In genomic region chr6:141103246-141103645, GRCh38 we compare ENCODE assay signal across 13 cellular contexts.
DNase-seq lines count a peak whose midpoint lies in the region; ATAC-seq and TF ChIP-seq lines count a peak whose summit lies in the region.
"Had no signal": no experiment of that assay in that cellular context is flagged by ENCODE, and none has a peak within 500 bp of the region (broad histone marks: within the 10 kb centered on the region; RNA-seq: fewer than 3 reads in every experiment).

No MANE protein-coding gene starts in this region.

- no peak overlapping the region for H3K9ac ChIP-seq in mammary epithelial cell (ENCODE audit: insufficient read depth, low read length)

- peak overlapping the region; percentile 6 for H3K4me2 ChIP-seq in mammary epithelial cell (ENCODE audit: insufficient read depth, low read depth, low read length)

- intact Hi-C loops in activated naive CD4-positive, alpha-beta T cell treated with anti-CD3 and anti-CD28 coated beads for 36 hours (cut with micrococcal nuclease): no loop called here
- intact Hi-C loops in mammary epithelial cell (cut with micrococcal nuclease): no loop called here
- intact Hi-C loops in left ventricle myocardium superior (cut with micrococcal nuclease): no loop called here

- H3K4me1 Mint-ChIP-seq in activated naive CD4-positive, alpha-beta T cell treated with anti-CD3 and anti-CD28 coated beads for 36 hours (ENCODE audit: low read depth): no peaks in the 10 kb centered on the region
- no peaks in the 10 kb centered on the region for H3K4me1 Mint-ChIP-seq in stimulated activated effector memory CD8-positive, alpha-beta T cell treated with anti-CD3 and anti-CD28 coated beads, Interleukin-12 subunit alpha, Interleukin-12 subunit beta, amount 100 ng/mL, for 72 hours
- H3K4me1 Mint-ChIP-seq: B cell had no signal

- peaks cover 19% of the 10 kb centered on the region for H3K4me1 ChIP-seq in mammary epithelial cell (ENCODE audit: insufficient read depth, low read length)
- H3K4me1 ChIP-seq: body of pancreas had no signal

- no TSS peak for BruUV-seq in mammary epithelial cell (replicated peaks; lab: Mats Ljungman, UMichigan)

- H3K79me2 ChIP-seq in mammary epithelial cell (ENCODE audit: insufficient read depth, low read length): no peaks in the 10 kb centered on the region

- in situ Hi-C loops in mammary epithelial cell (cut with MboI; ENCODE audit: low sequenced_read_pairs in 2 of 2): no loop called here

- no peaks in the 10 kb centered on the region for H3K36me3 Mint-ChIP-seq in activated naive CD4-positive, alpha-beta T cell treated with anti-CD3 and anti-CD28 coated beads, Interleukin-2, amount 50 U/mL, for 72 hours
- H3K36me3 Mint-ChIP-seq in activated naive CD4-positive, alpha-beta T cell treated with anti-CD3 and anti-CD28 coated beads for 36 hours (ENCODE audit: low read depth): no peaks in the 10 kb centered on the region
- no peaks in the 10 kb centered on the region for H3K36me3 Mint-ChIP-seq in stimulated activated effector memory CD8-positive, alpha-beta T cell treated with anti-CD3 and anti-CD28 coated beads, Interleukin-12 subunit alpha, Interleukin-12 subunit beta, amount 100 ng/mL, for 72 hours

- H4K20me1 ChIP-seq in mammary epithelial cell (ENCODE audit: insufficient read depth, low read length): no peaks in the 10 kb centered on the region

- H3K4me3 ChIP-seq in mammary epithelial cell (replicated peaks in 1 of 3; ENCODE audit: insufficient read depth in 1 of 3, low read depth in 2 of 3, low read length in 3 of 3): no peak overlapping the region
- H3K4me3 ChIP-seq: body of pancreas had no signal

- no peak overlapping the region for H3K27ac ChIP-seq in mammary epithelial cell (ENCODE audit: insufficient read depth, low read depth, low read length)
- H3K27ac ChIP-seq: body of pancreas, neutrophil had no signal

- ATAC-seq in activated naive CD4-positive, alpha-beta T cell treated with anti-CD3 and anti-CD28 coated beads, Interleukin-2, amount 50 U/mL, for 72 hours: peak; percentile 24 to 92
- ATAC-seq in stimulated activated effector memory CD8-positive, alpha-beta T cell treated with anti-CD3 and anti-CD28 coated beads, Interleukin-12 subunit alpha, Interleukin-12 subunit beta, amount 100 ng/mL, for 72 hours: peak; percentile 76
- ATAC-seq in HG03139 (IDR thresholded peaks at IDR 0.05; ENCODE audit: unreplicated experiment) (no peak), left ventricle myocardium superior (no peak)
- ATAC-seq: body of pancreas had no signal

- H3K9me3 ChIP-seq in mammary epithelial cell (replicated peaks; ENCODE audit: insufficient read depth, low read length): no peaks in the 10 kb centered on the region
- H3K9me3 ChIP-seq: body of pancreas, neutrophil had no signal

- H3K4me3 Mint-ChIP-seq in activated naive CD4-positive, alpha-beta T cell treated with anti-CD3 and anti-CD28 coated beads for 36 hours: no peak overlapping the region
- no peak overlapping the region for H3K4me3 Mint-ChIP-seq in stimulated activated effector memory CD8-positive, alpha-beta T cell treated with anti-CD3 and anti-CD28 coated beads, Interleukin-12 subunit alpha, Interleukin-12 subunit beta, amount 100 ng/mL, for 72 hours
- H3K4me3 Mint-ChIP-seq: B cell, H9 had no signal

- dilution Hi-C loops in mammary epithelial cell (cut with HindIII; ENCODE audit: low sequenced_read_pairs): no loop called here

- peaks cover 5% of the 10 kb centered on the region for H3K27me3 Mint-ChIP-seq in activated naive CD4-positive, alpha-beta T cell treated with anti-CD3 and anti-CD28 coated beads for 36 hours (ENCODE audit: low read depth)
- H3K27me3 Mint-ChIP-seq: B cell had no signal

- TF ChIP-seq CTCF in mammary epithelial cell (conservative IDR thresholded peaks at IDR 0.05 in 1 of 2, IDR thresholded peaks at IDR 0.05 in 1 of 2; ENCODE audit: extremely low read depth in 1 of 2, insufficient read depth in 1 of 2, low read depth in 1 of 2, low read length in 2 of 2): no peak

- H3K9me3 Mint-ChIP-seq in activated naive CD4-positive, alpha-beta T cell treated with anti-CD3 and anti-CD28 coated beads, Interleukin-2, amount 50 U/mL, for 72 hours: peaks cover under 1 to 1% of the 10 kb centered on the region in 2 donors
- peaks cover 4% of the 10 kb centered on the region for H3K9me3 Mint-ChIP-seq in activated naive CD4-positive, alpha-beta T cell treated with anti-CD3 and anti-CD28 coated beads for 36 hours
- no peaks in the 10 kb centered on the region for H3K9me3 Mint-ChIP-seq in stimulated activated effector memory CD8-positive, alpha-beta T cell treated with anti-CD3 and anti-CD28 coated beads, Interleukin-12 subunit alpha, Interleukin-12 subunit beta, amount 100 ng/mL, for 72 hours

- H3K27ac Mint-ChIP-seq in activated naive CD4-positive, alpha-beta T cell treated with anti-CD3 and anti-CD28 coated beads, Interleukin-2, amount 50 U/mL, for 72 hours: no peak overlapping the region
- no peak overlapping the region for H3K27ac Mint-ChIP-seq in activated naive CD4-positive, alpha-beta T cell treated with anti-CD3 and anti-CD28 coated beads for 36 hours
- H3K27ac Mint-ChIP-seq in stimulated activated effector memory CD8-positive, alpha-beta T cell treated with anti-CD3 and anti-CD28 coated beads, Interleukin-12 subunit alpha, Interleukin-12 subunit beta, amount 100 ng/mL, for 72 hours: no peak overlapping the region
- H3K27ac Mint-ChIP-seq: B cell had no signal

- DNase-seq in activated naive CD4-positive, alpha-beta T cell treated with anti-CD3 and anti-CD28 coated beads, Interleukin-2, amount 50 U/mL, for 72 hours (ENCODE audit: low spot score in 2 of 2): no peak
- no peak for DNase-seq in activated naive CD4-positive, alpha-beta T cell treated with anti-CD3 and anti-CD28 coated beads for 36 hours
- DNase-seq in NCI-H2107 treated with DMSO at 0.1 percent for 48 hours (lab: John Stamatoyannopoulos, UW; ENCODE audit: unreplicated experiment) (peak; percentile 67), mammary epithelial cell (peak; percentile 89), left ventricle myocardium superior (no peak)
- DNase-seq in stimulated activated effector memory CD8-positive, alpha-beta T cell treated with anti-CD3 and anti-CD28 coated beads, Interleukin-12 subunit alpha, Interleukin-12 subunit beta, amount 100 ng/mL, for 72 hours (ENCODE audit: low spot score in 2 of 2): no peak
- DNase-seq in stimulated activated naive CD4-positive, alpha-beta T cell treated with Interleukin-2 at 50 U/mL for 16 hours (lab: John Stamatoyannopoulos, UW): no peak
- DNase-seq: body of pancreas; H9; stimulated activated naive CD4-positive, alpha-beta T cell had no signal

- CTCF ChIA-PET in activated naive CD4-positive, alpha-beta T cell treated with anti-CD3 and anti-CD28 coated beads for 36 hours (lab: Charles Lee): no interaction called here
- CTCF ChIA-PET in mammary epithelial cell (lab: Charles Lee; ENCODE audit: low non-redundant PET): no interaction called here

- H3K36me3 ChIP-seq in mammary epithelial cell (ENCODE audit: insufficient read depth, low read length): no peaks in the 10 kb centered on the region
- H3K36me3 ChIP-seq: neutrophil had no signal

- H2AFZ ChIP-seq in mammary epithelial cell (ENCODE audit: low read depth, low read length): no peak overlapping the region

- H3K27me3 ChIP-seq in mammary epithelial cell (ENCODE audit: insufficient read depth, low read length): no peaks in the 10 kb centered on the region
- H3K27me3 ChIP-seq: body of pancreas, neutrophil had no signal

Comparison
In these comparisons a context has a peak if more than half of its experiments do, and no peak if none do; other contexts are left out.
1. ATAC-seq: peak in activated naive CD4-positive, alpha-beta T cell treated with anti-CD3 and anti-CD28 coated beads, Interleukin-2, amount 50 U/mL, for 72 hours (2 of 2) and stimulated activated effector memory CD8-positive, alpha-beta T cell treated with anti-CD3 and anti-CD28 coated beads, Interleukin-12 subunit alpha, Interleukin-12 subunit beta, amount 100 ng/mL, for 72 hours (single experiment); none in HG03139 (single experiment) and left ventricle myocardium superior (single experiment).
2. DNase-seq: peak in NCI-H2107 treated with DMSO at 0.1 percent for 48 hours (single experiment) and mammary epithelial cell (single experiment); none in activated naive CD4-positive, alpha-beta T cell treated with anti-CD3 and anti-CD28 coated beads, Interleukin-2, amount 50 U/mL, for 72 hours (0 of 2), activated naive CD4-positive, alpha-beta T cell treated with anti-CD3 and anti-CD28 coated beads for 36 hours (single experiment), stimulated activated effector memory CD8-positive, alpha-beta T cell treated with anti-CD3 and anti-CD28 coated beads, Interleukin-12 subunit alpha, Interleukin-12 subunit beta, amount 100 ng/mL, for 72 hours (0 of 2), stimulated activated naive CD4-positive, alpha-beta T cell treated with Interleukin-2 at 50 U/mL for 16 hours (single experiment) and left ventricle myocardium superior (single experiment).